16 cellular contexts compared by ENCODE assay signal in the genomic region with DNA sequence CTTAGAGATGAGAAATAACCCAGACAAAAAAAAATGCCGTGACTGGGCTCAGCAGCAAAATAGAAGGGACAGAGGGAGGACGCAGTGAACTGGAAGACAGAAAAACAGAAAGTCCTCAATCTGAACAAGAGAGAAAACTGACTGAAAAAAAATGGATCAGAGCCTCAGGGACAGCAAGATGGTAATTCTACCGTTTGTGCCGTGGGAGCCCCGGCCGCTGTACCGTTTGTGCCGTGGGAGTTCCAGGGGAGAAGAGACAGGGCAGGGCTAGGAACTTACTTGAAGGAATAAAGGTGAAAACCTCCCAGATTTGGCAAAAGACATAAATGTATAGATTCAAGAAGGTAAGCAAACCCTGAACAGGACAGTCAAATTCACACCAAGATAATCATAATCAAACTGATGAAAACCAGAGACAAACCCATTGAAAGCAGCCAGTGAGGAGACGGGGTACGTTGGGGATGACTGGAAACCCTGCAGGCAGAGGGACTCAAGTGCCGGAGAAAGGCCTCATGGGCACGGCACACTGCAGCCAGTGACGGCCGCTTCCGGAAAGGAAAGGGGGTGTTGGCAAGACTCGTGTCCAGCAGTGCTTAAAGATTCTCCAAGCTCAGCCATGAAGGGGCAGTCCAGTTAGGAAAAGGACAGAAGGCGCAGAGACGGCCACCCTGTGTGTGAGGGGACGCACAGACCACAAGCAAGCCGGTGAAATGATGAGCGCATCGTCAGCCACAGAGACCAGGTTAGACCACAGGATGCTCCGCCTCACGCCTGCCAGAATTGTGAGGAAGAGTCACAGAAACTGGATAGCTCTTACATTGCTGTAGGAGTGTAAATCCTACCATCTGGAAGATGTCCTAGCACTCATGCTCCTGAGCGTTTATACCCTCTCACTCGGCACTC. TPM values are rescaled to one million over a fixed set of nuclear protein-coding genes. Genes with fewer than 3 reads are reported as not detected.
DNase-seq lines count a peak whose midpoint lies in the region; ATAC-seq, FAIRE-seq and TF ChIP-seq lines count a peak whose summit lies in the region.
"Had no signal": no experiment of that assay in that cellular context is flagged by ENCODE, and none has a peak within 500 bp of the region (broad histone marks: within the 10 kb centered on the region; RNA-seq: fewer than 3 reads in every experiment).

No MANE protein-coding gene starts in this region.

- no peak for DNase-seq in CD4-positive, alpha-beta memory T cell
- DNase-seq in pancreas, result no peak
- no peak for DNase-seq in activated CD4-positive, alpha-beta memory T cell treated with anti-CD3 and anti-CD28 coated beads, Interleukin-2, amount 10 ng/mL, durations not matched to agents 7 days and 5 days
- no peak for DNase-seq in mesothelial cell of epicardium (ENCODE audit: low spot score in 2 of 2, unreplicated experiment in 2 of 2)
- no peak for DNase-seq in midbrain (lab: John Stamatoyannopoulos, UW)
- DNase-seq: activated CD4-positive, alpha-beta T cell treated with anti-CD3 and anti-CD28 coated beads for 4 hours; activated naive CD4-positive, alpha-beta T cell; DMS 273 treated with DMSO at 0.1 percent for 48 hours; NCI-H446 treated with DMSO at 0.1 percent for 48 hours; stimulated activated CD4-positive, alpha-beta T cell treated with anti-CD3 and anti-CD28 coated beads, Interleukin-15, amount 100 ng/mL, for 24 hours; stimulated activated naive CD4-positive, alpha-beta T cell had no signal

- H3K27me3 ChIP-seq in CD4-positive, alpha-beta memory T cell (ENCODE audit: insufficient read depth, low read length), result no peaks in the 10 kb centered on the region
- no peaks in the 10 kb centered on the region for H3K27me3 ChIP-seq in pancreas

- intact Hi-C loops in CD4-positive, alpha-beta memory T cell (cut with micrococcal nuclease), result no loop called here
- intact Hi-C loops in pancreas (cut with DNase I), result no loop called here

- H3K9me3 Mint-ChIP-seq in CD4-positive, alpha-beta memory T cell, result peaks cover 0 to 2% (median 0%) of the 10 kb centered on the region in 8 donors
- H3K9me3 Mint-ChIP-seq in activated CD4-positive, alpha-beta memory T cell treated with anti-CD3 and anti-CD28 coated beads, Interleukin-2, amount 10 ng/mL, durations not matched to agents 7 days and 5 days, result no peaks in the 10 kb centered on the region
- H3K9me3 Mint-ChIP-seq in mesothelial cell of epicardium, result no peaks in the 10 kb centered on the region
- H3K9me3 Mint-ChIP-seq: natural killer cell treated with Interleukin-12 subunit alpha and Interleukin-12 subunit beta and Interleukin-15 and Interleukin-18, amount 100 ng/mL, for 72 hours had no signal

- ATAC-seq in GM19351 (IDR thresholded peaks at IDR 0.05; ENCODE audit: unreplicated experiment) (peak; percentile 50), HG02840 (IDR thresholded peaks at IDR 0.05; ENCODE audit: low FRiP score, unreplicated experiment) (peak; percentile 22), HG03520 (IDR thresholded peaks at IDR 0.05; ENCODE audit: unreplicated experiment) (peak; percentile 41), pancreas (no peak)
- ATAC-seq: natural killer cell treated with Interleukin-12 subunit alpha and Interleukin-12 subunit beta and Interleukin-15 and Interleukin-18, amount 100 ng/mL, for 72 hours had no signal

- H3K27ac ChIP-seq in CD4-positive, alpha-beta memory T cell (ENCODE audit: low read depth, low read length), result no peak overlapping the region
- no peak overlapping the region for H3K27ac ChIP-seq in pancreas

- peaks cover 12% of the 10 kb centered on the region for H3K36me3 ChIP-seq in CD4-positive, alpha-beta memory T cell (ENCODE audit: insufficient read depth, low read length)
- peaks cover 0 to 7% (median 0%) of the 10 kb centered on the region in 3 donors for H3K36me3 ChIP-seq in pancreas

- no peaks in the 10 kb centered on the region for H3K27me3 Mint-ChIP-seq in CD4-positive, alpha-beta memory T cell
- H3K27me3 Mint-ChIP-seq in activated CD4-positive, alpha-beta memory T cell treated with anti-CD3 and anti-CD28 coated beads, Interleukin-2, amount 10 ng/mL, durations not matched to agents 7 days and 5 days, result no peaks in the 10 kb centered on the region
- H3K27me3 Mint-ChIP-seq in mesothelial cell of epicardium (ENCODE audit: low read depth), result no peaks in the 10 kb centered on the region
- H3K27me3 Mint-ChIP-seq: natural killer cell treated with Interleukin-12 subunit alpha and Interleukin-12 subunit beta and Interleukin-15 and Interleukin-18, amount 100 ng/mL, for 72 hours had no signal

- H3K4me3 ChIP-seq in CD4-positive, alpha-beta memory T cell (ENCODE audit: low read length in 2 of 2), result no peak overlapping the region
- no peak overlapping the region for H3K4me3 ChIP-seq in pancreas

- peaks cover 19 to 33% of the 10 kb centered on the region in 2 donors for H3K36me3 Mint-ChIP-seq in CD4-positive, alpha-beta memory T cell
- peaks cover 1% of the 10 kb centered on the region for H3K36me3 Mint-ChIP-seq in activated CD4-positive, alpha-beta memory T cell treated with anti-CD3 and anti-CD28 coated beads, Interleukin-2, amount 10 ng/mL, durations not matched to agents 7 days and 5 days (ENCODE audit: low read depth)
- peaks cover 10% of the 10 kb centered on the region for H3K36me3 Mint-ChIP-seq in mesothelial cell of epicardium

- H3K27ac Mint-ChIP-seq in CD4-positive, alpha-beta memory T cell, result peak overlapping the region in 6 of 7 donors; percentile 6 to 91 (median 23)
- no peak overlapping the region for H3K27ac Mint-ChIP-seq in activated CD4-positive, alpha-beta memory T cell treated with anti-CD3 and anti-CD28 coated beads, Interleukin-2, amount 10 ng/mL, durations not matched to agents 7 days and 5 days
- no peak overlapping the region for H3K27ac Mint-ChIP-seq in mesothelial cell of epicardium
- H3K27ac Mint-ChIP-seq: natural killer cell treated with Interleukin-12 subunit alpha and Interleukin-12 subunit beta and Interleukin-15 and Interleukin-18, amount 100 ng/mL, for 72 hours had no signal

- TF ChIP-seq CTCF in pancreas (IDR thresholded peaks at IDR 0.05), result no peak
- no peak for TF ChIP-seq CTCF in mesothelial cell of epicardium (IDR thresholded peaks at IDR 0.05; ENCODE audit: unreplicated experiment)

- H3K4me1 ChIP-seq in CD4-positive, alpha-beta memory T cell (ENCODE audit: insufficient read depth, low read length), result no peaks in the 10 kb centered on the region
- no peaks in the 10 kb centered on the region for H3K4me1 ChIP-seq in pancreas

- CTCF ChIA-PET in CD4-positive, alpha-beta memory T cell (lab: Charles Lee; ENCODE audit: partially characterized antibody), result no interaction called here
- CTCF ChIA-PET in activated CD4-positive, alpha-beta memory T cell treated with anti-CD3 and anti-CD28 coated beads, Interleukin-2, amount 10 ng/mL, durations not matched to agents 7 days and 5 days (lab: Charles Lee), result no interaction called here

- H3K9me3 ChIP-seq in CD4-positive, alpha-beta memory T cell (ENCODE audit: control insufficient read depth in 1 of 2, low read length in 2 of 2), result no peaks in the 10 kb centered on the region
- no peaks in the 10 kb centered on the region for H3K9me3 ChIP-seq in pancreas

- no peak for FAIRE-seq in pancreas (lab: Jason Lieb, UNC)
- FAIRE-seq: keratinocyte had no signal

- WGBS in pancreas, 2 donors, result 91 to 92% methylated on average over 26 of the region's 26 CpGs

- POLR2A ChIA-PET in CD4-positive, alpha-beta memory T cell (lab: Charles Lee; ENCODE audit: partially characterized antibody), result no interaction called here
- POLR2A ChIA-PET in activated CD4-positive, alpha-beta memory T cell treated with anti-CD3 and anti-CD28 coated beads, Interleukin-2, amount 10 ng/mL, durations not matched to agents 7 days and 5 days (lab: Charles Lee), result no interaction called here

- H3K4me1 Mint-ChIP-seq in CD4-positive, alpha-beta memory T cell, result peaks cover 0 to 2% (median under 1%) of the 10 kb centered on the region in 4 donors
- H3K4me1 Mint-ChIP-seq in activated CD4-positive, alpha-beta memory T cell treated with anti-CD3 and anti-CD28 coated beads, Interleukin-2, amount 10 ng/mL, durations not matched to agents 7 days and 5 days, result peaks cover 10% of the 10 kb centered on the region
- no peaks in the 10 kb centered on the region for H3K4me1 Mint-ChIP-seq in mesothelial cell of epicardium

- no peak overlapping the region for H3K4me3 Mint-ChIP-seq in CD4-positive, alpha-beta memory T cell
- H3K4me3 Mint-ChIP-seq in activated CD4-positive, alpha-beta memory T cell treated with anti-CD3 and anti-CD28 coated beads, Interleukin-2, amount 10 ng/mL, durations not matched to agents 7 days and 5 days, result no peak overlapping the region
- no peak overlapping the region for H3K4me3 Mint-ChIP-seq in mesothelial cell of epicardium
- H3K4me3 Mint-ChIP-seq: natural killer cell treated with Interleukin-12 subunit alpha and Interleukin-12 subunit beta and Interleukin-15 and Interleukin-18, amount 100 ng/mL, for 72 hours had no signal

RNA-seq across cellular contexts. Expression of a gene that starts 40.0 kb away (rescaled TPM):
- total RNA-seq in CD4-positive, alpha-beta memory T cell, result 10 to 100 TPM; 64.3 to 69.6 TPM
- 10 to 100 TPM; 15.3 to 45.5 TPM for polyA plus RNA-seq in CD4-positive, alpha-beta memory T cell
- total RNA-seq in pancreas (1 to 10 TPM; 3.4 to 7.9 (median 4.5) TPM), mesothelial cell of epicardium (13.4 to 17.5 TPM (median 13.4 TPM) in 3 replicates)
- polyA plus RNA-seq in pancreas, result 1 to 10 TPM; 4.3 to 4.5 TPM
- total RNA-seq in activated CD4-positive, alpha-beta memory T cell treated with anti-CD3 and anti-CD28 coated beads, Interleukin-2, amount 10 ng/mL, durations not matched to agents 7 days and 5 days, result 10 to 100 TPM; 43.8 to 44.5 TPM

Comparison
In these comparisons a context has a peak if more than half of its experiments do, and no peak if none do; other contexts are left out.
1. H3K27ac Mint-ChIP-seq: peak in CD4-positive, alpha-beta memory T cell (6 of 7); none in activated CD4-positive, alpha-beta memory T cell treated with anti-CD3 and anti-CD28 coated beads, Interleukin-2, amount 10 ng/mL, durations not matched to agents 7 days and 5 days (single experiment) and mesothelial cell of epicardium (single experiment).
2. ATAC-seq: peak in GM19351 (single experiment), HG02840 (single experiment) and HG03520 (single experiment); none in pancreas (0 of 4).